ENCODE assay signal across 20 cellular contexts in genomic region chr5:116445311-116445710, GRCh38.
DNase-seq lines count a peak whose midpoint lies in the region; ATAC-seq, FAIRE-seq and TF ChIP-seq lines count a peak whose summit lies in the region.
"Had no signal": no experiment of that assay in that cellular context is flagged by ENCODE, and none has a peak within 500 bp of the region (broad histone marks: within the 10 kb centered on the region; RNA-seq: fewer than 3 reads in every experiment).

No MANE protein-coding gene starts in this region.

- H3K9me3 Mint-ChIP-seq in GM23338 = peaks cover 5% of the 10 kb centered on the region; the same call in 2 of the 3 replicates
- no peaks in the 10 kb centered on the region for H3K9me3 Mint-ChIP-seq in activated CD4-positive, alpha-beta T cell treated with anti-CD3 and anti-CD28 coated beads, Interleukin-2, amount 10 ng/mL, durations not matched to agents 7 days and 5 days

- H3K4me1 ChIP-seq in GM23338 (ENCODE audit: insufficient read depth) = peaks cover 75% of the 10 kb centered on the region

- H3K4me3 ChIP-seq in GM23338 (no peak overlapping the region), bronchial epithelial cell (ENCODE audit: low read depth, low read length) (no peak overlapping the region)
- H3K4me3 ChIP-seq: SK-N-MC had no signal

- CTCF ChIA-PET in activated CD4-positive, alpha-beta T cell treated with anti-CD3 and anti-CD28 coated beads, Interleukin-2, amount 10 ng/mL, durations not matched to agents 7 days and 5 days (lab: Charles Lee) = no interaction called here

- no peak overlapping the region for H3K4me3 Mint-ChIP-seq in GM23338
- H3K4me3 Mint-ChIP-seq in activated CD4-positive, alpha-beta T cell treated with anti-CD3 and anti-CD28 coated beads, Interleukin-2, amount 10 ng/mL, durations not matched to agents 7 days and 5 days = no peak overlapping the region
- H3K4me3 Mint-ChIP-seq: CD14-positive monocyte, IgD-negative memory B cell had no signal

- H3K4me1 Mint-ChIP-seq in GM23338 = peaks cover 76% of the 10 kb centered on the region
- H3K4me1 Mint-ChIP-seq in activated CD4-positive, alpha-beta T cell treated with anti-CD3 and anti-CD28 coated beads, Interleukin-2, amount 10 ng/mL, durations not matched to agents 7 days and 5 days = no peaks in the 10 kb centered on the region
- H3K4me1 Mint-ChIP-seq: CD14-positive monocyte, IgD-negative memory B cell had no signal

- H3K27me3 Mint-ChIP-seq in GM23338 (ENCODE audit: insufficient read depth, low read depth, poor library complexity) = peaks cover 54% of the 10 kb centered on the region
- H3K27me3 Mint-ChIP-seq in activated CD4-positive, alpha-beta T cell treated with anti-CD3 and anti-CD28 coated beads, Interleukin-2, amount 10 ng/mL, durations not matched to agents 7 days and 5 days = no peaks in the 10 kb centered on the region
- H3K27me3 Mint-ChIP-seq: IgD-negative memory B cell had no signal

- H3K27ac ChIP-seq in 22Rv1 = 0 out of 2 replicates have a peak overlapping the region, but pooled peaks have one; percentile 30
- H3K27ac ChIP-seq in GM23338 (ENCODE audit: low read depth) = no peak overlapping the region
- H3K27ac ChIP-seq in layer of hippocampus (ENCODE audit: low read depth, low read length) = peak overlapping the region; percentile 54
- H3K27ac ChIP-seq: SK-N-MC had no signal

- H3K27me3 ChIP-seq in GM23338 (ENCODE audit: insufficient read depth) (0 out of 2 replicates have a peak, but pooled peaks cover 5% of the 10 kb centered on the region), bronchial epithelial cell (ENCODE audit: control insufficient read depth, insufficient read depth, low read length) (no peaks in the 10 kb centered on the region), layer of hippocampus (ENCODE audit: control insufficient read depth, insufficient read depth, low read length) (no peaks in the 10 kb centered on the region)
- H3K27me3 ChIP-seq: BE2C had no signal

- no peaks in the 10 kb centered on the region for H3K9me2 ChIP-seq in GM23338 (ENCODE audit: insufficient read depth)

- H3K36me3 ChIP-seq in GM23338 (ENCODE audit: insufficient read depth) = peaks cover 25% of the 10 kb centered on the region
- H3K36me3 ChIP-seq in bronchial epithelial cell (ENCODE audit: control insufficient read depth, insufficient read depth, low read length) = no peaks in the 10 kb centered on the region

- TF ChIP-seq CTCF in 22Rv1 (IDR thresholded peaks at IDR 0.05) = no peak
- TF ChIP-seq CTCF in GM23338 (conservative IDR thresholded peaks at IDR 0.05; ENCODE audit: low read depth in 2 of 2) = no peak
- TF ChIP-seq CTCF in bronchial epithelial cell (IDR thresholded peaks at IDR 0.05; ENCODE audit: insufficient read depth, low read length, severe bottlenecking) = no peak

- no peak for DNase-seq in GM23338 (ENCODE audit: low spot score)
- no peak for DNase-seq in bronchial epithelial cell (ENCODE audit: low read depth)
- no peak for DNase-seq in GM12891 (ENCODE audit: insufficient read length, low spot score)
- no peak for DNase-seq in dermis blood vessel endothelial cell
- DNase-seq in activated CD4-positive, alpha-beta T cell treated with anti-CD3 and anti-CD28 coated beads, Interleukin-2, amount 10 ng/mL, durations not matched to agents 7 days and 5 days = no peak
- DNase-seq: BE2C, NCI-H1048, NCI-H1694 treated with DMSO at 0.1 percent for 48 hours, NCI-H2081 treated with DMSO at 0.1 percent for 48 hours, NCI-H2171, NCI-H226, NCI-H510A, SIG-M5 had no signal

- FAIRE-seq in bronchial epithelial cell (lab: Jason Lieb, UNC) (peak; percentile 43), GM12891 (lab: Jason Lieb, UNC) (no peak)
- FAIRE-seq: RCC 7860 had no signal

- H3K4me2 ChIP-seq in GM23338 = no peak overlapping the region

- no peak for TF ChIP-seq POLR2A in GM12891 (IDR thresholded peaks at IDR 0.05; ENCODE audit: low read depth, low read length)

- H4K20me1 ChIP-seq in GM23338 (replicated peaks; ENCODE audit: insufficient read depth) = peaks cover 12% of the 10 kb centered on the region; the same call in 1 of the 2 replicates

- ATAC-seq in GM23338 = no peak
- ATAC-seq: HCT116 had no signal

- no peak overlapping the region for H2AFZ ChIP-seq in GM23338

- H3K36me3 Mint-ChIP-seq in GM23338 (ENCODE audit: low read depth) = peaks cover 45% of the 10 kb centered on the region
- H3K36me3 Mint-ChIP-seq in activated CD4-positive, alpha-beta T cell treated with anti-CD3 and anti-CD28 coated beads, Interleukin-2, amount 10 ng/mL, durations not matched to agents 7 days and 5 days (ENCODE audit: low read depth) = no peaks in the 10 kb centered on the region

- H3K79me2 ChIP-seq in GM23338 (replicated peaks; ENCODE audit: insufficient read depth) = no peaks in the 10 kb centered on the region

- peaks cover 16% of the 10 kb centered on the region for H3F3A ChIP-seq in GM23338 (replicated peaks; ENCODE audit: low read depth)

- POLR2A ChIA-PET in activated CD4-positive, alpha-beta T cell treated with anti-CD3 and anti-CD28 coated beads, Interleukin-2, amount 10 ng/mL, durations not matched to agents 7 days and 5 days (lab: Charles Lee) = no interaction called here

- H3K27ac Mint-ChIP-seq in GM23338 = no peak overlapping the region
- no peak overlapping the region for H3K27ac Mint-ChIP-seq in activated CD4-positive, alpha-beta T cell treated with anti-CD3 and anti-CD28 coated beads, Interleukin-2, amount 10 ng/mL, durations not matched to agents 7 days and 5 days
- H3K27ac Mint-ChIP-seq: CD14-positive monocyte, IgD-negative memory B cell had no signal

TF ChIP-seq in GM23338, 12 proteins besides CTCF, POLR2A, EP300 and RAD21:
- TF ChIP-seq REST (IDR thresholded peaks at IDR 0.05; ENCODE audit: unreplicated experiment) (peak; percentile 14), STAT1 (IDR thresholded peaks at IDR 0.05; ENCODE audit: unreplicated experiment) (no peak), ZNF114 (CRISPR knock-in tag; IDR thresholded peaks at IDR 0.05) (no peak)

TF ChIP-seq in GM12891, 5 proteins besides CTCF, POLR2A, EP300 and RAD21:
- TF ChIP-seq TAF1 (IDR thresholded peaks at IDR 0.05; ENCODE audit: low read depth, low read length) = no peak
- TF ChIP-seq POU2F2 (IDR thresholded peaks at IDR 0.05; ENCODE audit: low read depth, low read length) = no peak
- TF ChIP-seq SPI1 (IDR thresholded peaks at IDR 0.05; ENCODE audit: low read depth, low read length) = no peak
